In genomic region chr3:8673083-8673737, GRCh38 we compare ENCODE assay signal across 1 cellular context.
TF ChIP-seq lines count a peak whose summit lies in the region.

No MANE protein-coding gene starts in this region.

TF ChIP-seq in HepG2, 621 proteins besides CTCF, POLR2A, EP300 and RAD21 (continued from another document):
- TF ChIP-seq, protein P1, sequence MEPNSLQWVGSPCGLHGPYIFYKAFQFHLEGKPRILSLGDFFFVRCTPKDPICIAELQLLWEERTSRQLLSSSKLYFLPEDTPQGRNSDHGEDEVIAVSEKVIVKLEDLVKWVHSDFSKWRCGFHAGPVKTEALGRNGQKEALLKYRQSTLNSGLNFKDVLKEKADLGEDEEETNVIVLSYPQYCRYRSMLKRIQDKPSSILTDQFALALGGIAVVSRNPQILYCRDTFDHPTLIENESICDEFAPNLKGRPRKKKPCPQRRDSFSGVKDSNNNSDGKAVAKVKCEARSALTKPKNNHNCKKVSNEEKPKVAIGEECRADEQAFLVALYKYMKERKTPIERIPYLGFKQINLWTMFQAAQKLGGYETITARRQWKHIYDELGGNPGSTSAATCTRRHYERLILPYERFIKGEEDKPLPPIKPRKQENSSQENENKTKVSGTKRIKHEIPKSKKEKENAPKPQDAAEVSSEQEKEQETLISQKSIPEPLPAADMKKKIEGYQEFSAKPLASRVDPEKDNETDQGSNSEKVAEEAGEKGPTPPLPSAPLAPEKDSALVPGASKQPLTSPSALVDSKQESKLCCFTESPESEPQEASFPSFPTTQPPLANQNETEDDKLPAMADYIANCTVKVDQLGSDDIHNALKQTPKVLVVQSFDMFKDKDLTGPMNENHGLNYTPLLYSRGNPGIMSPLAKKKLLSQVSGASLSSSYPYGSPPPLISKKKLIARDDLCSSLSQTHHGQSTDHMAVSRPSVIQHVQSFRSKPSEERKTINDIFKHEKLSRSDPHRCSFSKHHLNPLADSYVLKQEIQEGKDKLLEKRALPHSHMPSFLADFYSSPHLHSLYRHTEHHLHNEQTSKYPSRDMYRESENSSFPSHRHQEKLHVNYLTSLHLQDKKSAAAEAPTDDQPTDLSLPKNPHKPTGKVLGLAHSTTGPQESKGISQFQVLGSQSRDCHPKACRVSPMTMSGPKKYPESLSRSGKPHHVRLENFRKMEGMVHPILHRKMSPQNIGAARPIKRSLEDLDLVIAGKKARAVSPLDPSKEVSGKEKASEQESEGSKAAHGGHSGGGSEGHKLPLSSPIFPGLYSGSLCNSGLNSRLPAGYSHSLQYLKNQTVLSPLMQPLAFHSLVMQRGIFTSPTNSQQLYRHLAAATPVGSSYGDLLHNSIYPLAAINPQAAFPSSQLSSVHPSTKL (CRISPR knock-in tag; IDR thresholded peaks at IDR 0.05), result peak; percentile 30; the same call in 1 of the 2 replicates
- peak; percentile 72 for TF ChIP-seq SOX5 (CRISPR knock-in tag; IDR thresholded peaks at IDR 0.05; ENCODE audit: borderline replicate concordance)
- TF ChIP-seq RARA (CRISPR knock-in tag; IDR thresholded peaks at IDR 0.05), result peak; percentile 57
- peak; percentile 31; the same call in 1 of the 2 replicates for TF ChIP-seq TFAP4 (IDR thresholded peaks at IDR 0.05; ENCODE audit: borderline replicate concordance, low read depth)
- no peak for TF ChIP-seq SOX6 (IDR thresholded peaks at IDR 0.05)
- peak; percentile 44 for TF ChIP-seq SOX6 (CRISPR knock-in tag; IDR thresholded peaks at IDR 0.05)
- TF ChIP-seq, protein P2, sequence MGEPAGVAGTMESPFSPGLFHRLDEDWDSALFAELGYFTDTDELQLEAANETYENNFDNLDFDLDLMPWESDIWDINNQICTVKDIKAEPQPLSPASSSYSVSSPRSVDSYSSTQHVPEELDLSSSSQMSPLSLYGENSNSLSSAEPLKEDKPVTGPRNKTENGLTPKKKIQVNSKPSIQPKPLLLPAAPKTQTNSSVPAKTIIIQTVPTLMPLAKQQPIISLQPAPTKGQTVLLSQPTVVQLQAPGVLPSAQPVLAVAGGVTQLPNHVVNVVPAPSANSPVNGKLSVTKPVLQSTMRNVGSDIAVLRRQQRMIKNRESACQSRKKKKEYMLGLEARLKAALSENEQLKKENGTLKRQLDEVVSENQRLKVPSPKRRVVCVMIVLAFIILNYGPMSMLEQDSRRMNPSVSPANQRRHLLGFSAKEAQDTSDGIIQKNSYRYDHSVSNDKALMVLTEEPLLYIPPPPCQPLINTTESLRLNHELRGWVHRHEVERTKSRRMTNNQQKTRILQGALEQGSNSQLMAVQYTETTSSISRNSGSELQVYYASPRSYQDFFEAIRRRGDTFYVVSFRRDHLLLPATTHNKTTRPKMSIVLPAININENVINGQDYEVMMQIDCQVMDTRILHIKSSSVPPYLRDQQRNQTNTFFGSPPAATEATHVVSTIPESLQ (CRISPR knock-in tag; conservative IDR thresholded peaks at IDR 0.05), result no peak
- TF ChIP-seq SOX13 (IDR thresholded peaks at IDR 0.05), result no peak
- TF ChIP-seq SOX13 (CRISPR knock-in tag; conservative IDR thresholded peaks at IDR 0.05 in 1 of 2, IDR thresholded peaks at IDR 0.05 in 1 of 2), result peak in 1 of 2 experiments; percentile 68; a peak in 2 of 4 replicates
- no peak for TF ChIP-seq SMC3 (IDR thresholded peaks at IDR 0.05; ENCODE audit: low read length)
